ENCODE assay signal across 8 cellular contexts in genomic region chr2:37324786-37325624, GRCh38.
DNase-seq lines count a peak whose midpoint lies in the region; ATAC-seq and TF ChIP-seq lines count a peak whose summit lies in the region.

Gene PRKD3 (minus strand): TSS chr2:37324833. CDS start chr2:37316524, 8,309 bp downstream.

- H3K36me3 ChIP-seq in NT2/D1 (ENCODE audit: insufficient read depth, insufficient read length, low read length) (peaks cover 12% of the 10 kb centered on the region), muscle layer of colon (ENCODE audit: insufficient read depth, low read length) (no peaks in the 10 kb centered on the region)

- peak within 1 kb of the TSS; percentile 80 for H3K9ac ChIP-seq in NT2/D1 (ENCODE audit: insufficient read length, low read depth)
- peak within 1 kb of the TSS; percentile 94 for H3K9ac ChIP-seq in muscle layer of colon (ENCODE audit: low read length)

- DNase-seq in Ammon's horn (ENCODE audit: low spot score) (peak; percentile 40), NT2/D1 (ENCODE audit: low read depth, low spot score) (no peak), erythroblast (lab: John Stamatoyannopoulos, UW) (peak; percentile 59 to 63)
- peak; percentile 81 for DNase-seq in activated T-cell treated with anti-CD3 and anti-CD28 coated beads, Interleukin-2, amount 50 U/mL, for 1 hour
- peak; percentile 73 for DNase-seq in stimulated activated naive CD8-positive, alpha-beta T cell treated with anti-CD3 and anti-CD28 coated beads, Interleukin-15, Interleukin-2, amounts not matched to agents 100 U/mL and 50 U/mL, for 24 hours

- peak; percentile 76 for ATAC-seq in GM18909 (IDR thresholded peaks at IDR 0.05; ENCODE audit: poor library complexity, unreplicated experiment)
- peak; percentile 63 for ATAC-seq in HG03139 (IDR thresholded peaks at IDR 0.05; ENCODE audit: unreplicated experiment)
- peak; percentile 74 for ATAC-seq in stimulated activated naive CD8-positive, alpha-beta T cell treated with anti-CD3 and anti-CD28 coated beads, Interleukin-15, Interleukin-2, amounts not matched to agents 100 U/mL and 50 U/mL, for 24 hours

- no peak for TF ChIP-seq POLR2A in erythroblast (IDR thresholded peaks at IDR 0.05; ENCODE audit: low read length)

- H3K4me1 ChIP-seq in NT2/D1 (ENCODE audit: insufficient read depth, insufficient read length) = no peaks in the 10 kb centered on the region
- H3K4me1 ChIP-seq in muscle layer of colon (ENCODE audit: insufficient read depth, low read length) = peaks cover 28% of the 10 kb centered on the region

- H3K4me3 ChIP-seq in NT2/D1 (ENCODE audit: insufficient read length, low read depth) (peak within 1 kb of the TSS; percentile 68), muscle layer of colon (ENCODE audit: low read depth in 1 of 2, low read length in 2 of 2) (peak within 1 kb of the TSS; percentile 79 to 97)

- H3K9me3 ChIP-seq in NT2/D1 (ENCODE audit: insufficient read depth, low read length) (no peaks in the 10 kb centered on the region), muscle layer of colon (ENCODE audit: low read length) (no peaks in the 10 kb centered on the region)

- H3K27ac ChIP-seq in muscle layer of colon (ENCODE audit: low read depth, low read length) = peak within 1 kb of the TSS; percentile 97

- H3K27me3 ChIP-seq in NT2/D1 (ENCODE audit: insufficient read depth, insufficient read length) (peaks cover 24% of the 10 kb centered on the region), muscle layer of colon (ENCODE audit: control insufficient read depth in 1 of 2, insufficient read depth in 2 of 2, low read length in 2 of 2) (no peaks in the 10 kb centered on the region)
